Comparison of ENCODE assay signal across 30 cellular contexts in genomic region chr2:78118037-78118436, GRCh38.
"Had no signal": no experiment of that assay in that cellular context is flagged by ENCODE, and none has a peak within 500 bp of the region (broad histone marks: within the 10 kb centered on the region; RNA-seq: fewer than 3 reads in every experiment).

No MANE protein-coding gene starts in this region.

- H3K9me3 ChIP-seq: ascending aorta, body of pancreas, MG63, SJSA1 had no signal

- H3K36me3 Mint-ChIP-seq: activated CD4-positive, alpha-beta memory T cell treated with anti-CD3 and anti-CD28 coated beads for 36 hours; IgD-negative memory B cell; WTC11 had no signal

- H3K27me3 Mint-ChIP-seq: activated CD4-positive, alpha-beta memory T cell treated with anti-CD3 and anti-CD28 coated beads for 36 hours; activated CD4-positive, alpha-beta T cell treated with anti-CD3 and anti-CD28 coated beads, Interleukin-2, amount 10 ng/mL, durations not matched to agents 7 days and 5 days; activated naive CD8-positive, alpha-beta T cell treated with anti-CD3 and anti-CD28 coated beads, Interleukin-2, amount 50 U/mL, for 24 hours; central memory CD8-positive, alpha-beta T cell; IgD-negative memory B cell had no signal

- H3K4me1 ChIP-seq: ascending aorta, body of pancreas, SJSA1 had no signal

- H3K27me3 ChIP-seq: ascending aorta, body of pancreas, MG63, SJSA1 had no signal

- DNase-seq: activated CD4-positive, alpha-beta memory T cell treated with anti-CD3 and anti-CD28 coated beads for 36 hours; activated CD4-positive, alpha-beta T cell treated with anti-CD3 and anti-CD28 coated beads, Interleukin-2, amount 10 ng/mL, durations not matched to agents 7 days and 5 days; activated CD8-positive, alpha-beta memory T cell treated with anti-CD3 and anti-CD28 coated beads for 24 hours; activated effector memory CD4-positive, alpha-beta T cell treated with anti-CD3 and anti-CD28 coated beads, Interleukin-2, amount 50 U/mL, for 16 hours; activated naive CD4-positive, alpha-beta T cell treated with Interleukin-2 at 50 U/mL for 16 hours; activated naive CD8-positive, alpha-beta T cell treated with anti-CD3 and anti-CD28 coated beads, Interleukin-2, amount 50 U/mL, for 24 hours; activated T-cell treated with anti-CD3 and anti-CD28 coated beads, Interleukin-2, amount 50 U/mL, for 4 hours; amniotic stem cell; body of pancreas; KG1; MG63; MV-4-11; NCI-H1105; NCI-H1436; NCI-H187; NCI-H2081; NCI-H2171; NCI-H2227 treated with DMSO at 0.1 percent for 48 hours; NCI-H446 treated with DMSO at 0.1 percent for 48 hours; NCI-H526; NCI-H774; SHP77 had no signal

- ATAC-seq: activated naive CD4-positive, alpha-beta T cell treated with anti-CD3 and anti-CD28 coated beads, Interleukin-2, amount 50 U/mL, for 72 hours; activated naive CD8-positive, alpha-beta T cell treated with anti-CD3 and anti-CD28 coated beads, Interleukin-2, amount 50 U/mL, for 24 hours; activated T-cell treated with anti-CD3 and anti-CD28 coated beads, Interleukin-2, amount 50 U/mL, for 4 hours; body of pancreas; Panc1; WTC11 had no signal

- H3K27ac Mint-ChIP-seq: activated CD4-positive, alpha-beta memory T cell treated with anti-CD3 and anti-CD28 coated beads for 36 hours; activated CD4-positive, alpha-beta T cell treated with anti-CD3 and anti-CD28 coated beads, Interleukin-2, amount 10 ng/mL, durations not matched to agents 7 days and 5 days; activated naive CD4-positive, alpha-beta T cell treated with anti-CD3 and anti-CD28 coated beads, Interleukin-2, amount 50 U/mL, for 72 hours; activated naive CD8-positive, alpha-beta T cell treated with anti-CD3 and anti-CD28 coated beads, Interleukin-2, amount 50 U/mL, for 24 hours; IgD-negative memory B cell; T-helper 1 cell treated with Interleukin-12 subunit alpha and Interleukin-12 subunit beta and Interleukin-4 antibody, amounts not matched to agents 30 μg/mL and 1 μg/mL, for 36 hours; WTC11 had no signal

- H3K36me3 ChIP-seq: ascending aorta, MG63, SJSA1 had no signal

- H3K4me3 ChIP-seq: ascending aorta, body of pancreas, MG63, SJSA1 had no signal

- H3K4me1 Mint-ChIP-seq: activated CD4-positive, alpha-beta T cell treated with anti-CD3 and anti-CD28 coated beads, Interleukin-2, amount 10 ng/mL, durations not matched to agents 7 days and 5 days; activated naive CD8-positive, alpha-beta T cell treated with anti-CD3 and anti-CD28 coated beads, Interleukin-2, amount 50 U/mL, for 24 hours; central memory CD8-positive, alpha-beta T cell; IgD-negative memory B cell; WTC11 had no signal

- H3K4me3 Mint-ChIP-seq: activated CD4-positive, alpha-beta memory T cell treated with anti-CD3 and anti-CD28 coated beads for 36 hours; activated CD4-positive, alpha-beta T cell treated with anti-CD3 and anti-CD28 coated beads, Interleukin-2, amount 10 ng/mL, durations not matched to agents 7 days and 5 days; activated naive CD8-positive, alpha-beta T cell treated with anti-CD3 and anti-CD28 coated beads, Interleukin-2, amount 50 U/mL, for 24 hours; activated T-cell treated with anti-CD3 and anti-CD28 coated beads, Interleukin-2, amount 50 U/mL, for 4 hours; central memory CD8-positive, alpha-beta T cell; IgD-negative memory B cell; T-helper 1 cell treated with Interleukin-12 subunit alpha and Interleukin-12 subunit beta and Interleukin-4 antibody, amounts not matched to agents 30 μg/mL and 1 μg/mL, for 36 hours; WTC11 had no signal

- H3K9me3 Mint-ChIP-seq: WTC11 had no signal

- H3K27ac ChIP-seq: ascending aorta, body of pancreas, SJSA1 had no signal
